8 cellular contexts compared by ENCODE assay signal in the genomic region with DNA sequence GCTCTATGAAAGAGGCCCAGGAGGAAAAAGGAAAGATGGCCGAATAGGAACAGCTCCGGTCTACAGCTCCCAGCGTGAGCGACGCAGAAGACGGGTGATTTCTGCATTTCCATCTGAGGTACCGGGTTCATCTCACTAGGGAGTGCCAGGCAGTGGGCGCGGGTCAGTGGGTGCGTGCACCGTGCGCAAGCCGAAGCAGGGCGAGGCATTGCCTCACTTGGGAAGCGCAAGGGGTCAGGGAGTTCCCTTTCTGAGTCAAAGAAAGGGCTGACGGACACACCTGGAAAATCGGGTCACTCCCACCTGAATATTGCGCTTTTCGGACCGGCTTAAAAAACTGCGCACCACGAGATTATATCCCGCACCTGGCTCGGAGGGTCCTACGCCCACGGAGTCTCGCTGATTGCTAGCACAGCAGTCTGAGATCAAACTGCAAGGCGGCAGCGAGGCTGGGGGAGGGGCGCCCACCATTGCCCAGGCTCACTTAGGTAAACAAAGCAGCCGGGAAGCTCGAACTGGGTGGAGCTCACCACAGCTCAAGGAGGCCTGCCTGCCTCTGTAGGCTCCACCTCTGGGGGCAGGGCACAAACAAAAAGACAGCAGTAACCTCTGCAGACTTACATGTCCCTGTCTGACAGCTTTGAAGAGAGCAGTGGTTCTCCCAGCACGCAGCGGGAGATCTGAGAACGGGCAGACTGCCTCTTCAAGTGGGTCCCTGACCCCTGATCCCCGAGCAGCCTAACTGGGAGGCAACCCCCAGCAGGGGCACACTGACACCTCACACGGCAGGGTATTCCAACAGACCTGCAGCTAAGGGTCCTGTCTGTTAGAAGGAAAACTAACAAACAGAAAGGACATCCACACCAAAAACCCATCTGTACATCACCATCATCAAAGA. TPM values are rescaled to one million over a fixed set of nuclear protein-coding genes. Genes with fewer than 3 reads are reported as not detected.
DNase-seq lines count a peak whose midpoint lies in the region; ATAC-seq, FAIRE-seq and TF ChIP-seq lines count a peak whose summit lies in the region.
"Not testable (repeated sequence)": the region's sequence is repeated elsewhere in the genome, so short reads cannot be mapped to it uniquely, and the experiment has no call there.

No MANE protein-coding gene starts in this region.

- not testable (repeated sequence) for H3K79me2 ChIP-seq in keratinocyte (ENCODE audit: control insufficient read depth, insufficient read depth, low read length)

- not testable (repeated sequence) for H3K9me3 ChIP-seq in CD4-positive, CD25-positive, alpha-beta regulatory T cell (ENCODE audit: control insufficient read depth in 2 of 2, low read length in 2 of 2); HUES64 (ENCODE audit: insufficient read depth, low read depth, low read length); keratinocyte (ENCODE audit: control insufficient read depth, low read depth, low read length); thyroid gland

- H2AFZ ChIP-seq in keratinocyte (ENCODE audit: control insufficient read depth, low read length) = peak overlapping the region; percentile 37

- H3K27me3 ChIP-seq in CD4-positive, CD25-positive, alpha-beta regulatory T cell (ENCODE audit: control insufficient read depth, insufficient read depth, low read length); HUES64 (ENCODE audit: insufficient read depth, low read length); keratinocyte (ENCODE audit: control insufficient read depth, extremely low read depth, insufficient read depth, low read length); thyroid gland: not testable (repeated sequence)

- CTCF ChIA-PET in activated CD4-positive, alpha-beta memory T cell treated with anti-CD3 and anti-CD28 coated beads, Interleukin-2, amount 10 ng/mL, durations not matched to agents 7 days and 5 days (lab: Charles Lee) = interaction anchor here (4.0 kb wide), 1 partner anchor 13 kb away, joined by 24 read pairs; no protein-coding TSS in a partner anchor

- not testable (repeated sequence) for H3K36me3 Mint-ChIP-seq in CD4-positive, CD25-positive, alpha-beta regulatory T cell; activated CD4-positive, alpha-beta memory T cell treated with anti-CD3 and anti-CD28 coated beads, Interleukin-2, amount 10 ng/mL, durations not matched to agents 7 days and 5 days (ENCODE audit: low read depth); endothelial cell (ENCODE audit: low read depth, unreplicated experiment); neural crest cell (ENCODE audit: low read depth)

- peak overlapping the region; percentile 65 to 93 (median 91) for H3K27ac Mint-ChIP-seq in CD4-positive, CD25-positive, alpha-beta regulatory T cell
- H3K27ac Mint-ChIP-seq in activated CD4-positive, alpha-beta memory T cell treated with anti-CD3 and anti-CD28 coated beads, Interleukin-2, amount 10 ng/mL, durations not matched to agents 7 days and 5 days = not testable (repeated sequence)
- H3K27ac Mint-ChIP-seq in endothelial cell (ENCODE audit: unreplicated experiment) (peak overlapping the region; percentile 48), neural crest cell (ENCODE audit: unreplicated experiment) (peak overlapping the region; percentile 75)

- not testable (repeated sequence) for H3K27ac ChIP-seq in CD4-positive, CD25-positive, alpha-beta regulatory T cell (ENCODE audit: insufficient read depth, low read length, poor library complexity, severe bottlenecking); HUES64 (ENCODE audit: low read depth, low read length); thyroid gland
- peak overlapping the region; percentile 43 for H3K27ac ChIP-seq in keratinocyte (ENCODE audit: control insufficient read depth, insufficient read depth, low read length)

- not testable (repeated sequence) for H3K4me3 ChIP-seq in CD4-positive, CD25-positive, alpha-beta regulatory T cell (ENCODE audit: low read depth, low read length); thyroid gland (replicated peaks in 1 of 3)
- peak overlapping the region; percentile 45 for H3K4me3 ChIP-seq in HUES64 (ENCODE audit: low read length)
- peak overlapping the region in 1 of 3 experiments; percentile 38 for H3K4me3 ChIP-seq in keratinocyte (ENCODE audit: control insufficient read depth in 2 of 3, extremely low read depth in 1 of 3, insufficient read depth in 2 of 3, low read depth in 1 of 3, low read length in 3 of 3)

- not testable (repeated sequence) for TF ChIP-seq POLR2A in thyroid gland (IDR thresholded peaks at IDR 0.05)

- H3K4me3 Mint-ChIP-seq in CD4-positive, CD25-positive, alpha-beta regulatory T cell = peak overlapping the region; percentile 42 to 83 (median 62)
- H3K4me3 Mint-ChIP-seq in activated CD4-positive, alpha-beta memory T cell treated with anti-CD3 and anti-CD28 coated beads, Interleukin-2, amount 10 ng/mL, durations not matched to agents 7 days and 5 days = not testable (repeated sequence)
- peak overlapping the region; percentile 76 for H3K4me3 Mint-ChIP-seq in endothelial cell (ENCODE audit: unreplicated experiment)
- peak overlapping the region; percentile 79 for H3K4me3 Mint-ChIP-seq in neural crest cell

- H3K9ac ChIP-seq in HUES64 (ENCODE audit: low read depth, low read length) (peak overlapping the region; percentile 51), keratinocyte (ENCODE audit: control insufficient read depth, extremely low read depth, insufficient read depth, low read length) (peak overlapping the region; percentile 33)

- not testable (repeated sequence) for H3K36me3 ChIP-seq in CD4-positive, CD25-positive, alpha-beta regulatory T cell (ENCODE audit: control insufficient read depth, insufficient read depth, low read length); HUES64 (ENCODE audit: insufficient read depth, low read length); keratinocyte (ENCODE audit: control insufficient read depth in 2 of 2, extremely low read depth in 1 of 2, insufficient read depth in 2 of 2, low read length in 2 of 2); thyroid gland

- not testable (repeated sequence) for H3K27me3 Mint-ChIP-seq in CD4-positive, CD25-positive, alpha-beta regulatory T cell; activated CD4-positive, alpha-beta memory T cell treated with anti-CD3 and anti-CD28 coated beads, Interleukin-2, amount 10 ng/mL, durations not matched to agents 7 days and 5 days; endothelial cell (ENCODE audit: unreplicated experiment); neural crest cell (ENCODE audit: low read depth)

- H4K20me1 ChIP-seq in keratinocyte (ENCODE audit: control insufficient read depth, extremely low read depth, insufficient read depth, low read length) = not testable (repeated sequence)

- WGBS in HUES64 = 13% methylated on average over 32 of the region's 37 CpGs
- WGBS in thyroid gland, 2 donors = 64 to 69% methylated on average over 26 to 30 of the region's 37 CpGs

- H3K4me1 Mint-ChIP-seq in CD4-positive, CD25-positive, alpha-beta regulatory T cell = peaks cover 8 to 34% (median 15%) of the 10 kb centered on the region in 4 donors
- peaks cover 12% of the 10 kb centered on the region for H3K4me1 Mint-ChIP-seq in activated CD4-positive, alpha-beta memory T cell treated with anti-CD3 and anti-CD28 coated beads, Interleukin-2, amount 10 ng/mL, durations not matched to agents 7 days and 5 days
- peaks cover 11% of the 10 kb centered on the region for H3K4me1 Mint-ChIP-seq in endothelial cell (ENCODE audit: unreplicated experiment)
- H3K4me1 Mint-ChIP-seq in neural crest cell = peaks cover 16% of the 10 kb centered on the region

- H3K9me3 Mint-ChIP-seq in CD4-positive, CD25-positive, alpha-beta regulatory T cell; activated CD4-positive, alpha-beta memory T cell treated with anti-CD3 and anti-CD28 coated beads, Interleukin-2, amount 10 ng/mL, durations not matched to agents 7 days and 5 days; endothelial cell (ENCODE audit: unreplicated experiment); neural crest cell: not testable (repeated sequence)

- peak in 1 of 3 donors; percentile 53 for DNase-seq in CD4-positive, CD25-positive, alpha-beta regulatory T cell
- peak; percentile 41 for DNase-seq in activated CD4-positive, alpha-beta memory T cell treated with anti-CD3 and anti-CD28 coated beads, Interleukin-2, amount 10 ng/mL, durations not matched to agents 7 days and 5 days
- peak; percentile 64 for DNase-seq in activated effector memory CD4-positive, alpha-beta T cell treated with anti-CD3 and anti-CD28 coated beads, Interleukin-2, amount 50 U/mL, for 16 hours
- not testable (repeated sequence) for DNase-seq in endothelial cell (ENCODE audit: low spot score); keratinocyte (ENCODE audit: low read depth, low spot score); neural crest cell (ENCODE audit: low read depth, low spot score)
- DNase-seq in thyroid gland = peak; percentile 47 to 51

- peaks cover 15% of the 10 kb centered on the region for H3K4me1 ChIP-seq in CD4-positive, CD25-positive, alpha-beta regulatory T cell (ENCODE audit: control insufficient read depth, insufficient read depth, low read length, poor library complexity, severe bottlenecking)
- H3K4me1 ChIP-seq in HUES64 (ENCODE audit: insufficient read depth, low read length) = peaks cover 24% of the 10 kb centered on the region
- not testable (repeated sequence) for H3K4me1 ChIP-seq in keratinocyte (ENCODE audit: control insufficient read depth, extremely low read depth, insufficient read depth, low read length)
- peaks cover 21 to 33% of the 10 kb centered on the region in 2 donors for H3K4me1 ChIP-seq in thyroid gland

- not testable (repeated sequence) for ATAC-seq in CD4-positive, CD25-positive, alpha-beta regulatory T cell (ENCODE audit: low read depth in 2 of 2)

- dilution Hi-C loops in keratinocyte (cut with MboI; ENCODE audit: extremely low pct_ligation_motif_present, low sequenced_read_pairs) = not testable (repeated sequence)

- FAIRE-seq in keratinocyte (lab: Jason Lieb, UNC) = not testable (repeated sequence)

- intact Hi-C loops in thyroid gland (cut with DNase I) = not testable (repeated sequence)

- H3K4me2 ChIP-seq in keratinocyte (ENCODE audit: control insufficient read depth, extremely low read depth, insufficient read depth, low read depth, low read length) = peak overlapping the region; percentile 48

- H3K9me1 ChIP-seq in keratinocyte (ENCODE audit: control insufficient read depth, extremely low read depth, insufficient read depth, low read length) = not testable (repeated sequence)

- TF ChIP-seq CTCF in endothelial cell (IDR thresholded peaks at IDR 0.05; ENCODE audit: unreplicated experiment); keratinocyte (optimal IDR thresholded peaks at IDR 0.05 in 1 of 3, IDR thresholded peaks at IDR 0.05 in 1 of 3, conservative IDR thresholded peaks at IDR 0.05 in 1 of 3; ENCODE audit: extremely low read depth in 1 of 3, insufficient read depth in 2 of 3, low read length in 3 of 3); neural crest cell (conservative IDR thresholded peaks at IDR 0.05); thyroid gland (IDR thresholded peaks at IDR 0.05): not testable (repeated sequence)

- POLR2A ChIA-PET in activated CD4-positive, alpha-beta memory T cell treated with anti-CD3 and anti-CD28 coated beads, Interleukin-2, amount 10 ng/mL, durations not matched to agents 7 days and 5 days (lab: Charles Lee) = not testable (repeated sequence)

RNA-seq across cellular contexts. Expression of gene LDLRAP1, which starts 36.6 kb away (rescaled TPM):
- 98.7 TPM for total RNA-seq in CD4-positive, CD25-positive, alpha-beta regulatory T cell
- 100 to 1,000 TPM; 170 to 326 (median 258) TPM for polyA plus RNA-seq in CD4-positive, CD25-positive, alpha-beta regulatory T cell
- polyA plus RNA-seq in HUES64 (2013, experiment 1 of 2) = 9.5 TPM
- polyA plus RNA-seq in HUES64 (2013, experiment 2 of 2) = 12.1 TPM
- total RNA-seq in activated CD4-positive, alpha-beta memory T cell treated with anti-CD3 and anti-CD28 coated beads, Interleukin-2, amount 10 ng/mL, durations not matched to agents 7 days and 5 days = 10 to 100 TPM; 26.4 to 27.7 TPM
- total RNA-seq in endothelial cell (ENCODE audit: unreplicated experiment) (23.5 TPM), neural crest cell (18.8 and 20.7 TPM in 2 replicates), thyroid gland (10 to 100 TPM; 25.1 to 40.9 (median 34.4) TPM)
- 19.0 to 25.8 TPM (median 22.3 TPM) in 3 replicates for polyA plus RNA-seq in keratinocyte
- polyA plus RNA-seq in keratinocyte (2011; ENCODE audit: low read depth) = 14.6 TPM
- polyA plus RNA-seq in keratinocyte (2011; cell fraction: cytosol; rRNA removed) = 28.4 and 30.9 TPM in 2 replicates
- 34.5 and 41.1 TPM in 2 replicates for polyA plus RNA-seq in keratinocyte (2011; cell fraction: nucleus; rRNA removed)
- 10.4 and 19.4 TPM in 2 replicates for polyA plus RNA-seq in keratinocyte (2012; ENCODE audit: low replicate concordance)
- polyA minus RNA-seq in keratinocyte = 20.1 to 32.6 TPM (median 20.3 TPM) in 3 replicates
- 32.4 TPM for polyA minus RNA-seq in keratinocyte (2011; cell fraction: cytosol; rRNA and poly(A)+ RNA removed)
- 11.5 and 12.0 TPM in 2 replicates for polyA minus RNA-seq in keratinocyte (2011; cell fraction: nucleus; rRNA and poly(A)+ RNA removed)
